31 cellular contexts compared by ENCODE assay signal in genomic region chr3:69218079-69218478, GRCh38.
"Had no signal": no experiment of that assay in that cellular context is flagged by ENCODE, and none has a peak within 500 bp of the region (broad histone marks: within the 10 kb centered on the region; RNA-seq: fewer than 3 reads in every experiment).

No MANE protein-coding gene starts in this region.

- H3K4me2 ChIP-seq: smooth muscle cell had no signal

- H3K36me3 ChIP-seq: ovary, vagina had no signal

- H3K27ac ChIP-seq: ovary, parathyroid adenoma, psoas muscle, skin epidermis, spleen, suprapubic skin, testis, tibial nerve, upper lobe of left lung, vagina had no signal

- ATAC-seq: naive thymus-derived CD8-positive, alpha-beta T cell; natural killer cell treated with Interleukin-12 subunit alpha and Interleukin-12 subunit beta and Interleukin-15 and Interleukin-18, amount 100 ng/mL, for 72 hours; psoas muscle; right cardiac atrium; sciatic nerve; stimulated activated memory B cell treated with anti-CD40 and anti-IgM and Interleukin-4, amounts not matched to agents 10 μg/mL and 1 μg/mL and 100 μg/mL, for 72 hours; stimulated activated naive CD8-positive, alpha-beta T cell treated with anti-CD3 and anti-CD28 coated beads, Interleukin-15, amount 100 ng/mL, for 72 hours; stimulated activated naive CD8-positive, alpha-beta T cell treated with anti-CD3 and anti-CD28 coated beads, Interleukin-15, Interleukin-2, amounts not matched to agents 100 U/mL and 50 U/mL, for 24 hours had no signal

- FAIRE-seq: urothelium cell line had no signal

- H3K9ac ChIP-seq: parathyroid adenoma had no signal

- H3K9me3 ChIP-seq: ovary, psoas muscle, spleen, suprapubic skin, testis, tibial nerve, upper lobe of left lung, vagina had no signal

- H3K27me3 ChIP-seq: ovary, spleen, suprapubic skin, testis, tibial nerve, upper lobe of left lung, vagina had no signal

- H3K4me1 ChIP-seq: parathyroid adenoma, psoas muscle, testis, tibial nerve had no signal

- H3K4me3 ChIP-seq: ovary, psoas muscle, skin epidermis, smooth muscle cell, spleen, suprapubic skin, testis, tibial nerve, upper lobe of left lung, vagina had no signal

- H2AFZ ChIP-seq: parathyroid adenoma had no signal

- H3K79me2 ChIP-seq: parathyroid adenoma had no signal

- DNase-seq: naive B cell; naive thymus-derived CD8-positive, alpha-beta T cell; nephron progenitor cell; occipital lobe; ovary; posterior cingulate gyrus; psoas muscle; right cardiac atrium; spleen; stimulated activated CD4-positive, alpha-beta T cell treated with anti-CD3 and anti-CD28 coated beads, Interleukin-12 subunit alpha, Interleukin-12 subunit beta, amount 100 ng/mL, for 4 hours; stimulated activated CD4-positive, alpha-beta T cell treated with anti-CD3 and anti-CD28 coated beads, Interleukin-1b, Interleukin-23, amount 100 ng/mL, for 48 hours; stimulated activated CD4-positive, alpha-beta T cell treated with anti-CD3 and anti-CD28 coated beads, Interleukin-4, amount 100 ng/mL, for 1 hour; stimulated activated CD4-positive, alpha-beta T cell treated with anti-CD3 and anti-CD28 coated beads, Interleukin-4, amount 100 ng/mL, for 4 hours; stimulated activated CD8-positive, alpha-beta memory T cell treated with anti-CD3 and anti-CD28 coated beads, Interleukin-4, amount 100 ng/mL, for 48 hours; stimulated activated naive CD4-positive, alpha-beta T cell; stimulated activated naive CD8-positive, alpha-beta T cell treated with anti-CD3 and anti-CD28 coated beads, Interleukin-15, amount 100 ng/mL, for 72 hours; stimulated activated naive CD8-positive, alpha-beta T cell treated with anti-CD3 and anti-CD28 coated beads, Interleukin-15, Interleukin-2, amounts not matched to agents 100 U/mL and 50 U/mL, for 24 hours; substantia nigra; testis; trophoblast cell; upper lobe of left lung had no signal
